Comparison of ENCODE assay signal across 9 cellular contexts in the genomic region with DNA sequence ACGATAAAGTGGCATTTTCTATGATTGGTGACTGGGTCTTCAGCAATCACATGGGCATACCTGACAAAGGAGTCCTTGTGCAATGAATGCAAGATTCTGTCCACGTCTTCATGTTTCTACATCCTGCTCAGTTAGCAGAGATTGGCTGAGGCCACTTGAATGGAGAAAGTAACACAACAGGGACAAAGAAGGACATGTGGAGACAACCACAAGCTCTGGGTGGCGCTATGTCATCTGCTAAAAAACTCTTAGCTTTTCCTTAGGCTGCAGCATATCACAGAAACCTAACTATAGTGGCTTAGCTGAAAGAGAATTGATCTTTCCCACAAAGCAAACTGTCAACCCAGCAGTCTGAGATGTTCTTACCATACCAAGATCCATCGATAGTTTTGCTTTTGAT.
DNase-seq lines count a peak whose midpoint lies in the region; TF ChIP-seq lines count a peak whose summit lies in the region.
"Had no signal": no experiment of that assay in that cellular context is flagged by ENCODE, and none has a peak within 500 bp of the region (broad histone marks: within the 10 kb centered on the region; RNA-seq: fewer than 3 reads in every experiment).

No MANE protein-coding gene starts in this region.

- H3K79me1 ChIP-seq in mesendoderm (ENCODE audit: low read length), result no peaks in the 10 kb centered on the region

- H3K56ac ChIP-seq in mesendoderm (ENCODE audit: low read length), result no peak overlapping the region

- DNase-seq in GM13977 (ENCODE audit: low spot score), result no peak
- DNase-seq in NCI-H2029 treated with DMSO at 0.1 percent for 48 hours (lab: John Stamatoyannopoulos, UW), result peak; percentile 4
- peak in 40 of 58 donors; percentile 1 to 65 (median 22) for DNase-seq in anterior cingulate cortex (lab: John Stamatoyannopoulos, UW)
- peak; percentile 73 for DNase-seq in mesendoderm
- DNase-seq in GM03348 (ENCODE audit: low spot score), result no peak
- DNase-seq in NCI-H2227 treated with DMSO at 0.1 percent for 48 hours (lab: John Stamatoyannopoulos, UW), result no peak
- no peak for DNase-seq in activated naive CD4-positive, alpha-beta T cell treated with anti-CD3 and anti-CD28 coated beads, Interleukin-2, amount 50 U/mL, for 16 hours
- DNase-seq in GM20000 (ENCODE audit: low spot score), result no peak
- DNase-seq: activated CD4-positive, alpha-beta T cell treated with anti-CD3 and anti-CD28 coated beads, Interleukin-2, amount 50 U/mL, for 1 hour had no signal

- H2BK120ac ChIP-seq in mesendoderm (ENCODE audit: low read depth, low read length), result no peak overlapping the region

- H3K4me2 ChIP-seq in mesendoderm (ENCODE audit: low read length), result no peak overlapping the region

- no peak overlapping the region for H3K4me3 ChIP-seq in mesendoderm (ENCODE audit: low read length)

- H3K23ac ChIP-seq in mesendoderm (ENCODE audit: low read length), result no peak overlapping the region

- no peak overlapping the region for H3K27ac ChIP-seq in mesendoderm (ENCODE audit: low read depth, low read length)

- no peaks in the 10 kb centered on the region for H3K27me3 ChIP-seq in mesendoderm (ENCODE audit: insufficient read depth, low read length, poor library complexity)

- no peak overlapping the region for H4K8ac ChIP-seq in mesendoderm (ENCODE audit: low read depth, low read length)

- H4K5ac ChIP-seq in mesendoderm (ENCODE audit: low read length), result no peak overlapping the region

- in situ Hi-C loops in GM13977 (cut with MboI; ENCODE audit: low pct_unique_long_range_greater_than_20kb, low sequenced_read_pairs, unreplicated experiment), result no loop called here

- no peak overlapping the region for H2AK5ac ChIP-seq in mesendoderm (ENCODE audit: low read length)

- no peaks in the 10 kb centered on the region for H3K4me1 ChIP-seq in mesendoderm (ENCODE audit: control insufficient read depth, low read depth, low read length)

- H3K9ac ChIP-seq in mesendoderm (ENCODE audit: low read length), result no peak overlapping the region

- H3K4ac ChIP-seq in mesendoderm (ENCODE audit: low read depth, low read length), result no peak overlapping the region

- H2BK5ac ChIP-seq in mesendoderm (ENCODE audit: low read length), result no peak overlapping the region

- H3K36me3 ChIP-seq in mesendoderm (ENCODE audit: control insufficient read depth, insufficient read depth, low read length), result no peaks in the 10 kb centered on the region

- no peak overlapping the region for H3K18ac ChIP-seq in mesendoderm (ENCODE audit: low read length)

- no CpG with 5 or more reads among the region's 4 CpGs for WGBS in mesendoderm (ENCODE audit: extremely low coverage, insufficient coverage, low lambda C conversion rate)

- no peaks in the 10 kb centered on the region for H3K79me2 ChIP-seq in mesendoderm (ENCODE audit: control insufficient read depth, insufficient read depth, low read length)

- peak; percentile 30 for TF ChIP-seq CTCF in GM13977 (IDR thresholded peaks at IDR 0.05; ENCODE audit: extremely low read depth, insufficient read depth, missing control alignments)
- no peak for TF ChIP-seq CTCF in GM20000 (IDR thresholded peaks at IDR 0.05; ENCODE audit: extremely low read depth, missing control alignments)

- no peak overlapping the region for H2BK15ac ChIP-seq in mesendoderm (replicated peaks; ENCODE audit: low read depth)

Comparison
In these comparisons a context has a peak if more than half of its experiments do, and no peak if none do; other contexts are left out.
1. DNase-seq: peak in NCI-H2029 treated with DMSO at 0.1 percent for 48 hours (single experiment), anterior cingulate cortex (40 of 58) and mesendoderm (single experiment); none in GM13977 (single experiment), GM03348 (single experiment), NCI-H2227 treated with DMSO at 0.1 percent for 48 hours (single experiment), activated naive CD4-positive, alpha-beta T cell treated with anti-CD3 and anti-CD28 coated beads, Interleukin-2, amount 50 U/mL, for 16 hours (single experiment) and GM20000 (single experiment).